ENCODE assay signal across 8 cellular contexts in genomic region chr4:2994917-2995316, GRCh38.
"Had no signal": no experiment of that assay in that cellular context is flagged by ENCODE, and none has a peak within 500 bp of the region (broad histone marks: within the 10 kb centered on the region; RNA-seq: fewer than 3 reads in every experiment).

No MANE protein-coding gene starts in this region.

- FAIRE-seq: HepG2, HTR-8/SVneo had no signal

- H3K27ac Mint-ChIP-seq: IgD-negative memory B cell had no signal

- H3K4me3 Mint-ChIP-seq: IgD-negative memory B cell had no signal

- H3K9ac ChIP-seq: KMS-11 had no signal

- H3K4me2 ChIP-seq: KMS-11 had no signal

- H3K27ac ChIP-seq: HL-60, KMS-11 had no signal

- ATAC-seq: HepG2 had no signal

- H3K36me3 Mint-ChIP-seq: IgD-negative memory B cell had no signal

- DNase-seq: IMR-90, KBM-7, KG1 had no signal

- H3K9me3 Mint-ChIP-seq: IgD-negative memory B cell had no signal
